24 cellular contexts compared by ENCODE assay signal in the genomic region with DNA sequence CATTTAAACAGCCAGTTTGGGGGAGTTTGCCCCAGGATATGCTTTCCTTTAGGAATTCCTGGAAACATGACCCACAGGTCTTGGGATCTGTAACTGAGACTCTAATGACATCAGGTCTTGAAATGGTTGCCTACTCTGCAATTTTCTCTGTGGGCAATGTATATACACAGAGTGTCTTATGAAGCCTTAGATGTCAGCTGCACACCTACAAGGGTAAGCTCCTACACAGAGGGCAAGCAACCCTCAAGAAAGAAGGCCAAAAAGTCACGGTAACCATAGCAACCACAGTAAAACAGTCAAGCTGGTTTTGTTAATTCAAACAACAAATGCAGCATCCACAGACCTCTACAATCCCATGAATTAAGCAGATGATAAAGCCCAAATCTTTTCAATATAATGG.
"Had no signal": no experiment of that assay in that cellular context is flagged by ENCODE, and none has a peak within 500 bp of the region (broad histone marks: within the 10 kb centered on the region; RNA-seq: fewer than 3 reads in every experiment).

No MANE protein-coding gene starts in this region.

- H3K27ac ChIP-seq: body of pancreas, epithelial cell of prostate, esophagus squamous epithelium, heart right ventricle, left ventricle myocardium inferior, spleen, suprapubic skin, tibial artery, upper lobe of right lung had no signal

- H3K27me3 ChIP-seq: body of pancreas, esophagus squamous epithelium, heart right ventricle, spleen, suprapubic skin, tibial artery, upper lobe of right lung had no signal

- H3K9me3 ChIP-seq: body of pancreas, esophagus squamous epithelium, heart right ventricle, left ventricle myocardium inferior, mucosa of descending colon, spleen, suprapubic skin, tibial artery, upper lobe of right lung had no signal

- H3K4me3 ChIP-seq: body of pancreas, esophagus squamous epithelium, heart right ventricle, left ventricle myocardium inferior, lung, mucosa of descending colon, spleen, suprapubic skin, tibial artery, upper lobe of right lung had no signal

- H3K4me1 ChIP-seq: body of pancreas, heart right ventricle, left ventricle myocardium inferior, spleen, suprapubic skin, tibial artery, upper lobe of right lung had no signal

- DNase-seq: activated CD4-positive, alpha-beta T cell treated with anti-CD3 and anti-CD28 coated beads for 48 hours; activated CD4-positive, alpha-beta T cell treated with anti-CD3 and anti-CD28 coated beads, Interleukin-2, amount 50 U/mL, for 48 hours; activated CD8-positive, alpha-beta memory T cell treated with anti-CD3 and anti-CD28 coated beads, Interleukin-2, amount 50 U/mL, for 48 hours; activated T-cell treated with anti-CD3 and anti-CD28 coated beads, Interleukin-2, amount 50 U/mL, for 24 hours; aorta; body of pancreas; effector CD8-positive, alpha-beta T cell; esophagus squamous epithelium; foreskin melanocyte; heart right ventricle; left ventricle myocardium inferior; mucosa of descending colon; naive B cell; posterior cingulate gyrus; right cardiac atrium; spleen; stimulated activated naive CD4-positive, alpha-beta T cell; T-helper 1 cell; tibial artery; upper lobe of right lung had no signal

- ATAC-seq: activated naive CD4-positive, alpha-beta T cell treated with anti-CD3 and anti-CD28 coated beads, Interleukin-2, amount 50 U/mL, for 72 hours; body of pancreas; heart right ventricle; mucosa of descending colon; right cardiac atrium; upper lobe of right lung had no signal
